Comparison of ENCODE assay signal across 1 cellular context in the genomic region with DNA sequence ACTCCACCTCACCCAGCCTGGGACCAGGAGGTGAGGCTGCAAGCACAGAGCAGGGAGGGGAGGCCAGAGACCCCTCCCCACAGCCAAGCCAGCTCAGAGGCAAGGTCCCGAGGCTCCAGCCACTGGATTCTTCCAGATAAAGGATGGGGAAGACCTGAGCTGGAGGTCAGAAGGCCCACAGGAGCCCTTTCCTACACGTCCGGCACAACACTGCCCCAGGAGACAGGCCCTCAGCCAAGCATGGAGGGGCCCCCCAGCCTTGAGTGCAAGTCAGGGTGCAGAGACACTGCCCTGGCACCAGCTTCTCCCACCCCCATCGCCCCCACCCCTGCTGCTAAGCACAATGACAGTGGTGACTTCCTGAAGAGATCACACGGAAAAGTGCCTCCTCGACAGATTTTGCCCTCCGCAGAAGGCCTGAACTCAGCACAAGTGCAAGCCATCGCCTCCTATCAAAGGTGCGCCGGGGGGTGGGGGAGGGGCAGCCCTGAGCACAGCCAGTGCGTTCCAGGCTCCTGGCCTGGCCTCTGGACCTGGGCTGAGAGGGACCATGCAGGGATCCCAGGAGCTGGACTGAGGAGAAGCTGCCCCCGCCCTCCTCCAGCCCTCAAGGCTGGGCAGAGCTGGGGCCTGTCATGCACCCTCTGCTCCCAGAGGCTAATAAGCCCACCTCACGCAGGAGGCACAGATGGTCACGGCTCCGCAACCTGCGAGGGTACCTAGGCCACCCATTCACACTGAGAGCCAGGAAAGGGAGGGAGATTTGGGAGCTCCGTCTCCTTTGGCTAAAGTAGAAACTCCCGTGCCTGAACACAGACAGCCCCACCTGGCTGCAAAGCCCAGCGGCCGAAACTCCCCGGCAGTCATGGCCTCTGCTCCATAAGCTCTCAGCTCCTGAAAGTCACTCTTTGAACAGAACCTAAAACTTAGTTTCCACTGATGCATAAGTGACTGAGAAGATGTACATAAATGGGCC.
A peak's percentile ranks its signal among the peaks of the same experiment; 100 is the strongest.
TF ChIP-seq lines count a peak whose summit lies in the region.

No MANE protein-coding gene starts in this region.

TF ChIP-seq in HepG2, 621 proteins besides CTCF, POLR2A, EP300 and RAD21 (continued from another document and continues in another):
- TF ChIP-seq, protein P1, sequence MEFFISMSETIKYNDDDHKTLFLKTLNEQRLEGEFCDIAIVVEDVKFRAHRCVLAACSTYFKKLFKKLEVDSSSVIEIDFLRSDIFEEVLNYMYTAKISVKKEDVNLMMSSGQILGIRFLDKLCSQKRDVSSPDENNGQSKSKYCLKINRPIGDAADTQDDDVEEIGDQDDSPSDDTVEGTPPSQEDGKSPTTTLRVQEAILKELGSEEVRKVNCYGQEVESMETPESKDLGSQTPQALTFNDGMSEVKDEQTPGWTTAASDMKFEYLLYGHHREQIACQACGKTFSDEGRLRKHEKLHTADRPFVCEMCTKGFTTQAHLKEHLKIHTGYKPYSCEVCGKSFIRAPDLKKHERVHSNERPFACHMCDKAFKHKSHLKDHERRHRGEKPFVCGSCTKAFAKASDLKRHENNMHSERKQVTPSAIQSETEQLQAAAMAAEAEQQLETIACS (CRISPR knock-in tag; IDR thresholded peaks at IDR 0.05), result no peak
- no peak for TF ChIP-seq GPBP1L1 (CRISPR knock-in tag; IDR thresholded peaks at IDR 0.05)
- no peak; the same call in 1 of the 2 replicates for TF ChIP-seq CSRNP1 (CRISPR knock-in tag; IDR thresholded peaks at IDR 0.05)
- TF ChIP-seq CAMTA2 (CRISPR knock-in tag; IDR thresholded peaks at IDR 0.05; ENCODE audit: borderline replicate concordance), result no peak
- TF ChIP-seq NR2F1 (CRISPR knock-in tag; IDR thresholded peaks at IDR 0.05), result no peak; a peak in 1 of 4 replicates
- TF ChIP-seq ELK4 (CRISPR knock-in tag; IDR thresholded peaks at IDR 0.05; ENCODE audit: borderline replicate concordance), result no peak
- TF ChIP-seq ZNF501 (CRISPR knock-in tag; IDR thresholded peaks at IDR 0.05), result 0 out of 2 replicates have a peak, but pooled peaks have one; percentile 58
- TF ChIP-seq SP2 (CRISPR knock-in tag; IDR thresholded peaks at IDR 0.05), result no peak
- no peak for TF ChIP-seq GLI4 (CRISPR knock-in tag; IDR thresholded peaks at IDR 0.05; ENCODE audit: borderline replicate concordance)
- TF ChIP-seq PHF8 (CRISPR knock-in tag; IDR thresholded peaks at IDR 0.05), result peak; percentile 44; the same call in 1 of the 2 replicates
- TF ChIP-seq, protein P2, sequence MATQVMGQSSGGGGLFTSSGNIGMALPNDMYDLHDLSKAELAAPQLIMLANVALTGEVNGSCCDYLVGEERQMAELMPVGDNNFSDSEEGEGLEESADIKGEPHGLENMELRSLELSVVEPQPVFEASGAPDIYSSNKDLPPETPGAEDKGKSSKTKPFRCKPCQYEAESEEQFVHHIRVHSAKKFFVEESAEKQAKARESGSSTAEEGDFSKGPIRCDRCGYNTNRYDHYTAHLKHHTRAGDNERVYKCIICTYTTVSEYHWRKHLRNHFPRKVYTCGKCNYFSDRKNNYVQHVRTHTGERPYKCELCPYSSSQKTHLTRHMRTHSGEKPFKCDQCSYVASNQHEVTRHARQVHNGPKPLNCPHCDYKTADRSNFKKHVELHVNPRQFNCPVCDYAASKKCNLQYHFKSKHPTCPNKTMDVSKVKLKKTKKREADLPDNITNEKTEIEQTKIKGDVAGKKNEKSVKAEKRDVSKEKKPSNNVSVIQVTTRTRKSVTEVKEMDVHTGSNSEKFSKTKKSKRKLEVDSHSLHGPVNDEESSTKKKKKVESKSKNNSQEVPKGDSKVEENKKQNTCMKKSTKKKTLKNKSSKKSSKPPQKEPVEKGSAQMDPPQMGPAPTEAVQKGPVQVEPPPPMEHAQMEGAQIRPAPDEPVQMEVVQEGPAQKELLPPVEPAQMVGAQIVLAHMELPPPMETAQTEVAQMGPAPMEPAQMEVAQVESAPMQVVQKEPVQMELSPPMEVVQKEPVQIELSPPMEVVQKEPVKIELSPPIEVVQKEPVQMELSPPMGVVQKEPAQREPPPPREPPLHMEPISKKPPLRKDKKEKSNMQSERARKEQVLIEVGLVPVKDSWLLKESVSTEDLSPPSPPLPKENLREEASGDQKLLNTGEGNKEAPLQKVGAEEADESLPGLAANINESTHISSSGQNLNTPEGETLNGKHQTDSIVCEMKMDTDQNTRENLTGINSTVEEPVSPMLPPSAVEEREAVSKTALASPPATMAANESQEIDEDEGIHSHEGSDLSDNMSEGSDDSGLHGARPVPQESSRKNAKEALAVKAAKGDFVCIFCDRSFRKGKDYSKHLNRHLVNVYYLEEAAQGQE (IDR thresholded peaks at IDR 0.05; ENCODE audit: borderline replicate concordance in 1 of 2, low read depth in 1 of 2, low read length in 2 of 2), result no peak
- no peak for TF ChIP-seq ZNF550 (CRISPR knock-in tag; IDR thresholded peaks at IDR 0.05; ENCODE audit: borderline replicate concordance)
- no peak for TF ChIP-seq TRIM22 (IDR thresholded peaks at IDR 0.05)
- TF ChIP-seq NR1H2 (CRISPR knock-in tag; IDR thresholded peaks at IDR 0.05; ENCODE audit: borderline replicate concordance, low read depth), result no peak
- TF ChIP-seq SRF (IDR thresholded peaks at IDR 0.05; ENCODE audit: low read depth, low read length), result no peak
- no peak for TF ChIP-seq RARA (CRISPR knock-in tag; IDR thresholded peaks at IDR 0.05)
- no peak for TF ChIP-seq NONO (IDR thresholded peaks at IDR 0.05)
- TF ChIP-seq NONO (CRISPR knock-in tag; conservative IDR thresholded peaks at IDR 0.05), result 0 out of 2 replicates have a peak, but pooled peaks have one; percentile 35
- no peak for TF ChIP-seq ZNF337 (CRISPR knock-in tag; IDR thresholded peaks at IDR 0.05; ENCODE audit: borderline replicate concordance, low read depth)
- no peak for TF ChIP-seq PTBP1 (IDR thresholded peaks at IDR 0.05; ENCODE audit: low read depth, low read length, poor library complexity, severe bottlenecking)
- TF ChIP-seq PRPF4 (IDR thresholded peaks at IDR 0.05; ENCODE audit: low read depth, low read length, poor library complexity, severe bottlenecking), result peak; percentile 88
- no peak for TF ChIP-seq ZNF883 (CRISPR knock-in tag; IDR thresholded peaks at IDR 0.05; ENCODE audit: not compliant biosample characterization)
- TF ChIP-seq ZMYM2 (CRISPR knock-in tag; IDR thresholded peaks at IDR 0.05), result no peak
- TF ChIP-seq FOSL1 (CRISPR knock-in tag; IDR thresholded peaks at IDR 0.05; ENCODE audit: borderline replicate concordance), result no peak
- TF ChIP-seq, protein P3, sequence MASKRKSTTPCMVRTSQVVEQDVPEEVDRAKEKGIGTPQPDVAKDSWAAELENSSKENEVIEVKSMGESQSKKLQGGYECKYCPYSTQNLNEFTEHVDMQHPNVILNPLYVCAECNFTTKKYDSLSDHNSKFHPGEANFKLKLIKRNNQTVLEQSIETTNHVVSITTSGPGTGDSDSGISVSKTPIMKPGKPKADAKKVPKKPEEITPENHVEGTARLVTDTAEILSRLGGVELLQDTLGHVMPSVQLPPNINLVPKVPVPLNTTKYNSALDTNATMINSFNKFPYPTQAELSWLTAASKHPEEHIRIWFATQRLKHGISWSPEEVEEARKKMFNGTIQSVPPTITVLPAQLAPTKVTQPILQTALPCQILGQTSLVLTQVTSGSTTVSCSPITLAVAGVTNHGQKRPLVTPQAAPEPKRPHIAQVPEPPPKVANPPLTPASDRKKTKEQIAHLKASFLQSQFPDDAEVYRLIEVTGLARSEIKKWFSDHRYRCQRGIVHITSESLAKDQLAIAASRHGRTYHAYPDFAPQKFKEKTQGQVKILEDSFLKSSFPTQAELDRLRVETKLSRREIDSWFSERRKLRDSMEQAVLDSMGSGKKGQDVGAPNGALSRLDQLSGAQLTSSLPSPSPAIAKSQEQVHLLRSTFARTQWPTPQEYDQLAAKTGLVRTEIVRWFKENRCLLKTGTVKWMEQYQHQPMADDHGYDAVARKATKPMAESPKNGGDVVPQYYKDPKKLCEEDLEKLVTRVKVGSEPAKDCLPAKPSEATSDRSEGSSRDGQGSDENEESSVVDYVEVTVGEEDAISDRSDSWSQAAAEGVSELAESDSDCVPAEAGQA (IDR thresholded peaks at IDR 0.05; ENCODE audit: low read depth), result no peak
- TF ChIP-seq, protein P3 (CRISPR knock-in tag; IDR thresholded peaks at IDR 0.05; ENCODE audit: borderline replicate concordance), result no peak
- no peak for TF ChIP-seq PREB (CRISPR knock-in tag; IDR thresholded peaks at IDR 0.05)
- 0 out of 2 replicates have a peak, but pooled peaks have one; percentile 58 for TF ChIP-seq TARDBP (CRISPR knock-in tag; IDR thresholded peaks at IDR 0.05)
- no peak; the same call in 1 of the 2 replicates for TF ChIP-seq HOXA3 (CRISPR knock-in tag; IDR thresholded peaks at IDR 0.05)
- no peak for TF ChIP-seq EED (CRISPR knock-in tag; IDR thresholded peaks at IDR 0.05)
- no peak for TF ChIP-seq BRCA1 (CRISPR knock-in tag; IDR thresholded peaks at IDR 0.05)
- TF ChIP-seq USF2 (IDR thresholded peaks at IDR 0.05; ENCODE audit: low read depth, low read length), result no peak
- TF ChIP-seq USF2 (CRISPR knock-in tag; IDR thresholded peaks at IDR 0.05; ENCODE audit: borderline replicate concordance), result no peak
- no peak for TF ChIP-seq ZNF235 (CRISPR knock-in tag; IDR thresholded peaks at IDR 0.05; ENCODE audit: borderline replicate concordance)
